ENCODE assay signal across 28 cellular contexts in the genomic region with DNA sequence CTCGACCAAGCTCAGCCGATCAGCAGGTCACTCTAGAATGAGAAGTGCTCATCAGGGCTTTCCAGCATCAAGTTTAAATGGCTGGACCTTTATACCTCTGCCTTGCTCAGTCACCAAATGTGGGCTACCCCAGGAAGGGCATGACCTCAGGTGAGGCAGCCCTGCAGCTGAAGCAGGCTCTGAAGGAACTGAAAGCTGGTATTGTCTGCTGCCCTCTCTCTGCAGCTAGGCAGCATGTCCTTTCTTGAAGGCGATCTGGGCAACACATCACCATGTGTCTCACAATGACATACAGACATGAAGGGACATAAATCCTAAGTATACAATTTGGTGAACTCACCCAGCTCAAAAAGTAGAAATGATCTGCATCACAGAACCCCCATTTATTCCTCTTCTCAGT. TPM values are rescaled to one million over a fixed set of nuclear protein-coding genes. Genes with fewer than 3 reads are reported as not detected.
DNase-seq lines count a peak whose midpoint lies in the region; ATAC-seq and TF ChIP-seq lines count a peak whose summit lies in the region.
"Had no signal": no experiment of that assay in that cellular context is flagged by ENCODE, and none has a peak within 500 bp of the region (broad histone marks: within the 10 kb centered on the region; RNA-seq: fewer than 3 reads in every experiment).

No MANE protein-coding gene starts in this region.

- no peak overlapping the region for H3K4me3 Mint-ChIP-seq in GM23338
- H3K4me3 Mint-ChIP-seq in endodermal cell: no peak overlapping the region
- H3K4me3 Mint-ChIP-seq: activated B cell treated with CpG ODN at 0.5 μM for 24 hours; activated naive CD4-positive, alpha-beta T cell treated with anti-CD3 and anti-CD28 coated beads, Interleukin-2, amount 10 ng/mL, durations not matched to agents 7 days and 5 days; nephron progenitor cell; stimulated activated memory B cell treated with anti-CD40 and anti-IgM and Interleukin-4, amounts not matched to agents 10 μg/mL and 1 μg/mL and 100 μg/mL, for 72 hours had no signal

- DNase-seq in GM12865 (ENCODE audit: low read depth) (peak; percentile 40), GM23338 (ENCODE audit: low spot score) (peak; percentile 22), OCI-LY7 (ENCODE audit: low spot score) (peak; percentile 8), endodermal cell (peak; percentile 44), NCI-H1417 (lab: John Stamatoyannopoulos, UW) (no peak), suprapubic skin (ENCODE audit: low spot score in 2 of 2) (no peak), SK-N-SH (no peak)
- no peak for DNase-seq in stimulated activated CD4-positive, alpha-beta T cell treated with anti-CD3 and anti-CD28 coated beads, Interleukin-4, amount 100 ng/mL, for 24 hours
- DNase-seq: ACHN; activated B cell treated with CpG ODN at 0.5 μM for 24 hours; activated CD8-positive, alpha-beta memory T cell treated with anti-CD3 and anti-CD28 coated beads, Interleukin-2, amount 50 U/mL, for 4 hours; activated naive CD4-positive, alpha-beta T cell treated with anti-CD3 and anti-CD28 coated beads, Interleukin-2, amount 10 ng/mL, durations not matched to agents 7 days and 5 days; amygdala; BE2C; effector CD4-positive, alpha-beta T cell; erythroblast; head of caudate nucleus; kidney glomerular epithelial cell; lower lobe of right lung; NCI-H1436; nephron progenitor cell; pancreas; SHP77 treated with DMSO at 0.1 percent for 48 hours; stimulated activated CD4-positive, alpha-beta T cell treated with anti-CD3 and anti-CD28 coated beads, Interleukin-4, amount 100 ng/mL, for 1 hour; SW 1271; T1000 had no signal

- no peak overlapping the region for H3K4me2 ChIP-seq in GM23338
- no peak overlapping the region for H3K4me2 ChIP-seq in OCI-LY7 (ENCODE audit: low read length)
- H3K4me2 ChIP-seq in SK-N-SH: no peak overlapping the region

- H3K4me1 ChIP-seq in GM23338 (ENCODE audit: insufficient read depth) (no peaks in the 10 kb centered on the region), OCI-LY7 (ENCODE audit: insufficient read depth, low read length, poor library complexity, severe bottlenecking) (no peaks in the 10 kb centered on the region), endodermal cell (ENCODE audit: control insufficient read depth, insufficient read depth, low read length) (no peaks in the 10 kb centered on the region), suprapubic skin (no peaks in the 10 kb centered on the region), SK-N-SH (ENCODE audit: control insufficient read depth in 1 of 2, insufficient read depth in 2 of 2, low read depth in 1 of 2, low read length in 1 of 2) (no peaks in the 10 kb centered on the region; a peak in 1 of 4 replicates)
- H3K4me1 ChIP-seq: lower lobe of right lung, pancreas had no signal

- H3K4me1 Mint-ChIP-seq in GM23338 (no peaks in the 10 kb centered on the region; the same call in 2 of the 3 replicates), endodermal cell (peaks cover 3% of the 10 kb centered on the region)
- H3K4me1 Mint-ChIP-seq: activated B cell treated with CpG ODN at 0.5 μM for 24 hours; activated naive CD4-positive, alpha-beta T cell treated with anti-CD3 and anti-CD28 coated beads, Interleukin-2, amount 10 ng/mL, durations not matched to agents 7 days and 5 days had no signal

- H3K9me3 ChIP-seq in OCI-LY7 (ENCODE audit: low read length): no peaks in the 10 kb centered on the region
- no peaks in the 10 kb centered on the region for H3K9me3 ChIP-seq in endodermal cell (ENCODE audit: control insufficient read depth, low read length)
- no peaks in the 10 kb centered on the region for H3K9me3 ChIP-seq in suprapubic skin
- no peaks in the 10 kb centered on the region for H3K9me3 ChIP-seq in SK-N-SH
- H3K9me3 ChIP-seq: BE2C, lower lobe of right lung, pancreas had no signal

- intact Hi-C loops in OCI-LY7 (cut with micrococcal nuclease; ENCODE audit: unreplicated experiment): no loop called here

- no TSS peak for BruUV-seq in OCI-LY7 (replicated peaks; lab: Mats Ljungman, UMichigan)

- H3K27me3 Mint-ChIP-seq in GM23338 (ENCODE audit: insufficient read depth, low read depth, poor library complexity): peaks cover 4% of the 10 kb centered on the region
- H3K27me3 Mint-ChIP-seq in endodermal cell (ENCODE audit: insufficient read depth): no peaks in the 10 kb centered on the region
- H3K27me3 Mint-ChIP-seq: activated B cell treated with CpG ODN at 0.5 μM for 24 hours; activated naive CD4-positive, alpha-beta T cell treated with anti-CD3 and anti-CD28 coated beads, Interleukin-2, amount 10 ng/mL, durations not matched to agents 7 days and 5 days; stimulated activated memory B cell treated with anti-CD40 and anti-IgM and Interleukin-4, amounts not matched to agents 10 μg/mL and 1 μg/mL and 100 μg/mL, for 72 hours had no signal

- H3K79me2 ChIP-seq in GM23338 (replicated peaks; ENCODE audit: insufficient read depth): no peaks in the 10 kb centered on the region
- no peaks in the 10 kb centered on the region for H3K79me2 ChIP-seq in OCI-LY7 (ENCODE audit: insufficient read depth, low read depth, low read length)
- no peaks in the 10 kb centered on the region for H3K79me2 ChIP-seq in SK-N-SH (ENCODE audit: insufficient read depth)

- no peaks in the 10 kb centered on the region for H3F3A ChIP-seq in GM23338 (replicated peaks; ENCODE audit: low read depth)
- H3F3A ChIP-seq in SK-N-SH (replicated peaks; ENCODE audit: insufficient read depth): peaks cover 12% of the 10 kb centered on the region

- no peak for TF ChIP-seq POLR2A in suprapubic skin (IDR thresholded peaks at IDR 0.05)

- H3K27me3 ChIP-seq in GM23338 (ENCODE audit: insufficient read depth): no peaks in the 10 kb centered on the region
- H3K27me3 ChIP-seq in endodermal cell (ENCODE audit: control insufficient read depth, insufficient read depth, low read length, poor library complexity, severe bottlenecking): no peaks in the 10 kb centered on the region
- no peaks in the 10 kb centered on the region for H3K27me3 ChIP-seq in suprapubic skin
- no peaks in the 10 kb centered on the region for H3K27me3 ChIP-seq in SK-N-SH (ENCODE audit: insufficient read depth)
- H3K27me3 ChIP-seq: BE2C, pancreas had no signal

- H3K27ac ChIP-seq in GM23338 (ENCODE audit: low read depth) (no peak overlapping the region), OCI-LY7 (ENCODE audit: low read depth, low read length, poor library complexity, severe bottlenecking) (no peak overlapping the region), endodermal cell (ENCODE audit: low read depth, low read length) (no peak overlapping the region), suprapubic skin (no peak overlapping the region), SK-N-SH (ENCODE audit: low read depth in 2 of 2, low read length in 1 of 2) (no peak overlapping the region)
- H3K27ac ChIP-seq: lower lobe of right lung, pancreas had no signal

- CTCF ChIA-PET in OCI-LY7 (lab: Charles Lee; ENCODE audit: unreplicated experiment) (no interaction called here), SK-N-SH (lab: Yijun Ruan, JAX) (interaction anchor here (1.1 kb wide), 1 partner anchor 13 kb away, joined by 4 read pairs; no protein-coding TSS in a partner anchor)

- H3K9ac ChIP-seq in endodermal cell (ENCODE audit: extremely low read depth, low read length, poor library complexity, severe bottlenecking) (no peak overlapping the region), SK-N-SH (no peak overlapping the region)

- H3K27ac Mint-ChIP-seq in GM23338 (no peak overlapping the region), endodermal cell (no peak overlapping the region)
- H3K27ac Mint-ChIP-seq: activated B cell treated with CpG ODN at 0.5 μM for 24 hours; activated naive CD4-positive, alpha-beta T cell treated with anti-CD3 and anti-CD28 coated beads, Interleukin-2, amount 10 ng/mL, durations not matched to agents 7 days and 5 days; stimulated activated memory B cell treated with anti-CD40 and anti-IgM and Interleukin-4, amounts not matched to agents 10 μg/mL and 1 μg/mL and 100 μg/mL, for 72 hours had no signal

- H3K9me3 Mint-ChIP-seq in GM23338 (no peaks in the 10 kb centered on the region), endodermal cell (peaks cover 3% of the 10 kb centered on the region)
- H3K9me3 Mint-ChIP-seq: activated B cell treated with CpG ODN at 0.5 μM for 24 hours; activated naive CD4-positive, alpha-beta T cell treated with anti-CD3 and anti-CD28 coated beads, Interleukin-2, amount 10 ng/mL, durations not matched to agents 7 days and 5 days; nephron progenitor cell; stimulated activated memory B cell treated with anti-CD40 and anti-IgM and Interleukin-4, amounts not matched to agents 10 μg/mL and 1 μg/mL and 100 μg/mL, for 72 hours had no signal

- TF ChIP-seq EP300 in suprapubic skin (IDR thresholded peaks at IDR 0.05) (no peak), SK-N-SH (IDR thresholded peaks at IDR 0.05; ENCODE audit: borderline replicate concordance in 1 of 2, low read depth in 1 of 2, low read length in 1 of 2) (no peak)

- no peak for TF ChIP-seq RAD21 in SK-N-SH (IDR thresholded peaks at IDR 0.05; ENCODE audit: low read length)

- POLR2A ChIA-PET in OCI-LY7 (lab: Charles Lee): interaction anchor here (0.6 kb wide), 2 partner anchors 377 to 1650 kb away, joined by 4 to 5 read pairs; no protein-coding TSS in a partner anchor
- POLR2A ChIA-PET in SK-N-SH (lab: Yijun Ruan, JAX): no interaction called here

- H3K36me3 Mint-ChIP-seq in GM23338 (ENCODE audit: low read depth) (peaks cover 3% of the 10 kb centered on the region; the same call in 2 of the 3 replicates), endodermal cell (ENCODE audit: low read depth) (peaks cover 23% of the 10 kb centered on the region)

- ATAC-seq in GM23338: peak; percentile 67
- ATAC-seq: lower lobe of right lung; Panc1; pancreas; stimulated activated memory B cell treated with anti-CD40 and anti-IgM and Interleukin-4, amounts not matched to agents 10 μg/mL and 1 μg/mL and 100 μg/mL, for 72 hours had no signal

- H3K36me3 ChIP-seq in GM23338 (ENCODE audit: insufficient read depth) (no peaks in the 10 kb centered on the region), OCI-LY7 (ENCODE audit: insufficient read depth, low read length) (no peaks in the 10 kb centered on the region), endodermal cell (ENCODE audit: control insufficient read depth, insufficient read depth, low read length) (no peaks in the 10 kb centered on the region), suprapubic skin (no peaks in the 10 kb centered on the region), SK-N-SH (replicated peaks in 1 of 2; ENCODE audit: control insufficient read depth in 1 of 2, insufficient read depth in 2 of 2, low read length in 1 of 2) (no peaks in the 10 kb centered on the region)
- H3K36me3 ChIP-seq: BE2C, lower lobe of right lung, pancreas had no signal

- H3K4me3 ChIP-seq in GM12865 (ENCODE audit: low read depth, low read length) (no peak overlapping the region), GM23338 (no peak overlapping the region), OCI-LY7 (ENCODE audit: low read depth, low read length, poor library complexity, severe bottlenecking) (no peak overlapping the region), endodermal cell (ENCODE audit: low read length) (no peak overlapping the region), suprapubic skin (no peak overlapping the region), SK-N-SH (ENCODE audit: low read depth in 2 of 2, low read length in 1 of 2) (no peak overlapping the region)
- H3K4me3 ChIP-seq: lower lobe of right lung, pancreas had no signal

- H4K20me1 ChIP-seq in GM23338 (replicated peaks; ENCODE audit: insufficient read depth) (no peaks in the 10 kb centered on the region), OCI-LY7 (ENCODE audit: insufficient read depth, low read length) (no peaks in the 10 kb centered on the region), SK-N-SH (ENCODE audit: insufficient read depth) (no peaks in the 10 kb centered on the region)

- H3K9me2 ChIP-seq in GM23338 (ENCODE audit: insufficient read depth) (no peaks in the 10 kb centered on the region), OCI-LY7 (ENCODE audit: insufficient read depth, low read length) (no peaks in the 10 kb centered on the region), SK-N-SH (no peaks in the 10 kb centered on the region)

- TF ChIP-seq CTCF in GM12865 (IDR thresholded peaks at IDR 0.05; ENCODE audit: insufficient read depth, low read depth, low read length, missing control alignments): no peak
- peak; percentile 16 to 53; a peak in 3 of 4 replicates for TF ChIP-seq CTCF in GM23338 (conservative IDR thresholded peaks at IDR 0.05; ENCODE audit: low read depth in 2 of 2)
- 0 out of 2 replicates have a peak, but pooled peaks have one; percentile 21 for TF ChIP-seq CTCF in OCI-LY7 (conservative IDR thresholded peaks at IDR 0.05; ENCODE audit: low read length)
- peak; percentile 49 for TF ChIP-seq CTCF in endodermal cell (conservative IDR thresholded peaks at IDR 0.05)
- TF ChIP-seq CTCF in suprapubic skin (IDR thresholded peaks at IDR 0.05): no peak
- TF ChIP-seq CTCF in SK-N-SH (IDR thresholded peaks at IDR 0.05): no peak

- no peak overlapping the region for H2AFZ ChIP-seq in GM23338
- no peak overlapping the region for H2AFZ ChIP-seq in OCI-LY7 (ENCODE audit: low read length)
- no peak overlapping the region for H2AFZ ChIP-seq in SK-N-SH (ENCODE audit: low read depth)

- 80 to 86% methylated on average over 3 of the region's 3 CpGs for WGBS in endodermal cell (ENCODE audit: insufficient coverage in 1 of 2, insufficient read length in 1 of 2), 2 experiments
- WGBS in suprapubic skin: 91% methylated on average over 3 of the region's 3 CpGs
- 84% methylated on average over 3 of the region's 3 CpGs for WGBS in SK-N-SH (ENCODE audit: low lambda C conversion rate)

RNA-seq across cellular contexts. Expression of a gene that starts 38.7 kb away (rescaled TPM):
- 114 and 147 TPM in 2 replicates for total RNA-seq in GM23338 (2014; rRNA removed; shearing (Covaris generic))
- polyA plus RNA-seq in GM23338 (2016; fragmentation: Nextera tagmentation; extraction: Ambion mirVana) (65.5 and 72.8 TPM in 2 replicates), SK-N-SH (2012; rRNA removed) (3.0 and 3.7 TPM in 2 replicates)
- 0.80 and 7.5 TPM in 2 replicates for total RNA-seq in OCI-LY7 (2014; rRNA removed; shearing (Covaris generic))
- total RNA-seq in OCI-LY7 (2022) (2.0 and 3.2 TPM in 2 replicates), endodermal cell (10 to 100 TPM; 98.1 to 99.4 TPM), suprapubic skin (10 to 100 TPM in 1 of 4 donors, 1 to 10 TPM in 3; 6.7 to 12.3 (median 8.4) TPM)
- polyA plus RNA-seq in endodermal cell (2013, experiment 1 of 2): 62.4 TPM
- 60.7 TPM for polyA plus RNA-seq in endodermal cell (2013, experiment 2 of 2)
- 1.1 and 1.5 TPM in 2 replicates for polyA plus RNA-seq in SK-N-SH (2012; cell fraction: cytosol; rRNA removed)
- polyA plus RNA-seq in SK-N-SH (2012; cell fraction: nucleus; rRNA removed): 15.7 and 17.1 TPM in 2 replicates

RNA-seq across cellular contexts. Expression of a gene that starts 41.3 kb away (rescaled TPM):
- total RNA-seq in GM23338 (2014; rRNA removed; shearing (Covaris generic)): 90.0 and 99.2 TPM in 2 replicates
- polyA plus RNA-seq in GM23338 (2016; fragmentation: Nextera tagmentation; extraction: Ambion mirVana): 71.6 and 73.7 TPM in 2 replicates
- total RNA-seq in OCI-LY7 (2014; rRNA removed; shearing (Covaris generic)): 29.5 and 32.6 TPM in 2 replicates
- total RNA-seq in OCI-LY7 (2022): 41.3 and 44.1 TPM in 2 replicates
- total RNA-seq in endodermal cell: 10 to 100 TPM; 38.5 to 52.6 TPM
- 62.0 TPM for polyA plus RNA-seq in endodermal cell (2013, experiment 1 of 2)
- 50.5 TPM for polyA plus RNA-seq in endodermal cell (2013, experiment 2 of 2)
- 10 to 100 TPM; 32.2 to 74.2 (median 62.8) TPM for total RNA-seq in suprapubic skin
- polyA plus RNA-seq in SK-N-SH (2012; rRNA removed): 81.1 and 89.7 TPM in 2 replicates
- 60.5 and 70.6 TPM in 2 replicates for polyA plus RNA-seq in SK-N-SH (2012; cell fraction: cytosol; rRNA removed)
- polyA plus RNA-seq in SK-N-SH (2012; cell fraction: nucleus; rRNA removed): 33.2 and 36.5 TPM in 2 replicates

Comparison
In these comparisons a context has a peak if more than half of its experiments do, and no peak if none do; other contexts are left out.
1. DNase-seq: peak in GM12865 (single experiment), GM23338 (single experiment), OCI-LY7 (single experiment) and endodermal cell (single experiment); none in NCI-H1417 (0 of 3), stimulated activated CD4-positive, alpha-beta T cell treated with anti-CD3 and anti-CD28 coated beads, Interleukin-4, amount 100 ng/mL, for 24 hours (single experiment), suprapubic skin (0 of 2) and SK-N-SH (single experiment).
2. CTCF ChIP-seq: peak in GM23338 (2 of 2), OCI-LY7 (single experiment) and endodermal cell (single experiment); none in GM12865 (single experiment), suprapubic skin (0 of 2) and SK-N-SH (single experiment).